In genomic region chr19:52007436-52007804, GRCh38 we compare ENCODE assay signal across 8 cellular contexts. TPM values are rescaled to one million over a fixed set of nuclear protein-coding genes. Genes with fewer than 3 reads are reported as not detected.
DNase-seq lines count a peak whose midpoint lies in the region; ATAC-seq and TF ChIP-seq lines count a peak whose summit lies in the region.

No MANE protein-coding gene starts in this region.

- peaks cover 19 to 22% of the 10 kb centered on the region in 2 donors for H3K4me1 Mint-ChIP-seq in natural killer cell treated with Interleukin-12 subunit alpha and Interleukin-12 subunit beta and Interleukin-15 and Interleukin-18, amount 100 ng/mL, for 72 hours (ENCODE audit: low read depth in 2 of 2)

- CTCF ChIA-PET in RWPE1 (lab: Yijun Ruan, JAX), result no interaction called here

- H3K27ac ChIP-seq in RWPE1, result peak overlapping the region; percentile 62

- ATAC-seq in natural killer cell treated with Interleukin-12 subunit alpha and Interleukin-12 subunit beta and Interleukin-15 and Interleukin-18, amount 100 ng/mL, for 72 hours, result no peak

- POLR2A ChIA-PET in RWPE1 (lab: Yijun Ruan, JAX; ENCODE audit: low non-redundant PET), result no interaction called here

- no peaks in the 10 kb centered on the region for H3K27me3 Mint-ChIP-seq in natural killer cell treated with Interleukin-12 subunit alpha and Interleukin-12 subunit beta and Interleukin-15 and Interleukin-18, amount 100 ng/mL, for 72 hours

- TF ChIP-seq CTCF in RWPE1 (conservative IDR thresholded peaks at IDR 0.05; ENCODE audit: low read depth), result no peak
- TF ChIP-seq CTCF in epithelial cell of proximal tubule (conservative IDR thresholded peaks at IDR 0.05; ENCODE audit: low read depth, low read length), result no peak

- H3K4me3 ChIP-seq in epithelial cell of proximal tubule (ENCODE audit: low read depth, low read length), result peak overlapping the region; percentile 81

- peaks cover 41% of the 10 kb centered on the region for H3K36me3 Mint-ChIP-seq in natural killer cell treated with Interleukin-12 subunit alpha and Interleukin-12 subunit beta and Interleukin-15 and Interleukin-18, amount 100 ng/mL, for 72 hours

- peaks cover 4% of the 10 kb centered on the region for H3K9me3 Mint-ChIP-seq in natural killer cell treated with Interleukin-12 subunit alpha and Interleukin-12 subunit beta and Interleukin-15 and Interleukin-18, amount 100 ng/mL, for 72 hours

- DNase-seq in NCI-H510A (lab: John Stamatoyannopoulos, UW), result peak; percentile 14
- no peak for DNase-seq in NCI-H510A treated with DMSO at 0.1 percent for 48 hours (lab: John Stamatoyannopoulos, UW)
- DNase-seq in RWPE1 (ENCODE audit: low spot score), result peak; percentile 12
- no peak for DNase-seq in epithelial cell of proximal tubule (ENCODE audit: low read depth)
- DNase-seq in natural killer cell treated with Interleukin-12 subunit alpha and Interleukin-12 subunit beta and Interleukin-15 and Interleukin-18, amount 100 ng/mL, for 72 hours (ENCODE audit: low spot score), result no peak
- DNase-seq in SIG-M5 (lab: John Stamatoyannopoulos, UW), result no peak
- DNase-seq in NCI-H524 treated with DMSO at 0.1 percent for 48 hours (lab: John Stamatoyannopoulos, UW), result no peak
- no peak for DNase-seq in COR-L47 (lab: John Stamatoyannopoulos, UW)

- peak overlapping the region; percentile 100 for H3K4me3 Mint-ChIP-seq in natural killer cell treated with Interleukin-12 subunit alpha and Interleukin-12 subunit beta and Interleukin-15 and Interleukin-18, amount 100 ng/mL, for 72 hours

- H3K27ac Mint-ChIP-seq in natural killer cell treated with Interleukin-12 subunit alpha and Interleukin-12 subunit beta and Interleukin-15 and Interleukin-18, amount 100 ng/mL, for 72 hours, result peak overlapping the region; percentile 89 to 90

RNA-seq across cellular contexts. Expression of gene ZNF615, which starts 0.6 kb away (rescaled TPM):
- 2.7 and 7.0 TPM in 2 replicates for total RNA-seq in epithelial cell of proximal tubule
- total RNA-seq in natural killer cell treated with Interleukin-12 subunit alpha and Interleukin-12 subunit beta and Interleukin-15 and Interleukin-18, amount 100 ng/mL, for 72 hours, result 10 to 100 TPM in 1 of 2 donors, 1 to 10 TPM in 1; 6.8 to 12.9 TPM

RNA-seq across cellular contexts. Expression of gene ZNF614, which starts 20.8 kb away (rescaled TPM):
- total RNA-seq in epithelial cell of proximal tubule, result 2.5 and 5.3 TPM in 2 replicates
- total RNA-seq in natural killer cell treated with Interleukin-12 subunit alpha and Interleukin-12 subunit beta and Interleukin-15 and Interleukin-18, amount 100 ng/mL, for 72 hours, result 10 to 100 TPM in 1 of 2 donors, 1 to 10 TPM in 1; 7.2 to 14.7 TPM

RNA-seq across cellular contexts. Expression of gene ZNF350, which starts 20.8 kb away (rescaled TPM):
- 2.7 and 4.3 TPM in 2 replicates for total RNA-seq in epithelial cell of proximal tubule
- total RNA-seq in natural killer cell treated with Interleukin-12 subunit alpha and Interleukin-12 subunit beta and Interleukin-15 and Interleukin-18, amount 100 ng/mL, for 72 hours, result 10 to 100 TPM in 1 of 2 donors, 1 to 10 TPM in 1; 9.4 to 16.9 TPM

RNA-seq across cellular contexts. Expression of gene ZNF432, which starts 41.2 kb away (rescaled TPM):
- total RNA-seq in epithelial cell of proximal tubule, result 1.6 and 2.8 TPM in 2 replicates
- total RNA-seq in natural killer cell treated with Interleukin-12 subunit alpha and Interleukin-12 subunit beta and Interleukin-15 and Interleukin-18, amount 100 ng/mL, for 72 hours, result 10 to 100 TPM; 14.6 to 22.5 TPM

Comparison
In these comparisons a context has a peak if more than half of its experiments do, and no peak if none do; other contexts are left out.
1. DNase-seq: peak in NCI-H510A (single experiment) and RWPE1 (single experiment); none in NCI-H510A treated with DMSO at 0.1 percent for 48 hours (single experiment), epithelial cell of proximal tubule (single experiment), natural killer cell treated with Interleukin-12 subunit alpha and Interleukin-12 subunit beta and Interleukin-15 and Interleukin-18, amount 100 ng/mL, for 72 hours (single experiment), SIG-M5 (single experiment), NCI-H524 treated with DMSO at 0.1 percent for 48 hours (single experiment) and COR-L47 (single experiment).